Comparison of ENCODE assay signal across 1 cellular context in the genomic region with DNA sequence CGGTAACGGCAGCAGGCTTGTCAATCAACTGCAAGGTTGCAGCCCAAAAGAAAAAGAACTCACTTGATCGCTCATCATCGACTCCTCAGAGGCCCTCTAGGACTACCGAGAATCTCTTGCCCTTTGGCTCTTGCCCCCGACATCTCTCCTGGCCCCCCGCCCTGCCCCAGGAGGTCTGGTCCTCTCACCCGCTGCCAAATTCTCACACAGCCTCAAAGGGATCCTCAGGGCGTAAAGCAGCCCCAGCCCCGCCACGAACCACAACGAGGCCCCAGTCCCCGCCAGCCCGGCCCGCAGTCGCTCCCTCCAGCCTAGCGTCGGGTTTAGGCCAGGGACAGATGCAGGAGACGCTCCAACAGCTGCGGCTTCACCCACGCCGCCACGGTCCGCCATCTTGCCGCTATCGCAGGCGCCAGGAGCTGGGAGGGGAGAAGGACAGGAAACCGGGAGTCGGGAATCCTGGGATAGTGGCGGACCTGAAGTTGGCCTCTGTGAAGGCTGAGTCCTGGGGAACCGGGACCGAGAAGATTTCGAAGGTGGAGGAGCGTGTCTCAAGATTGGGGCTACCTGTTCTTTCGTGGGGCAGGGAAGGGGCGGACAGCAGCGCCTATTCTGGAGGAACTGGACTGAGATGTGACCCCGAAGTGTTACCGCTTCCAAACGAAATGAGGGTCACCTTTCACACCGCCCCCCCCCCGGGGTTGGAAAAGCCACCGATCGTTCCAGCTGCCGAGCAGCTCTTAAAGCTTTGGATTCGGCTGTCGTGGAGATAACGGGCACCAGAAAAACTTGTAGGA.
TF ChIP-seq lines count a peak whose summit lies in the region.

A gene with protein sequence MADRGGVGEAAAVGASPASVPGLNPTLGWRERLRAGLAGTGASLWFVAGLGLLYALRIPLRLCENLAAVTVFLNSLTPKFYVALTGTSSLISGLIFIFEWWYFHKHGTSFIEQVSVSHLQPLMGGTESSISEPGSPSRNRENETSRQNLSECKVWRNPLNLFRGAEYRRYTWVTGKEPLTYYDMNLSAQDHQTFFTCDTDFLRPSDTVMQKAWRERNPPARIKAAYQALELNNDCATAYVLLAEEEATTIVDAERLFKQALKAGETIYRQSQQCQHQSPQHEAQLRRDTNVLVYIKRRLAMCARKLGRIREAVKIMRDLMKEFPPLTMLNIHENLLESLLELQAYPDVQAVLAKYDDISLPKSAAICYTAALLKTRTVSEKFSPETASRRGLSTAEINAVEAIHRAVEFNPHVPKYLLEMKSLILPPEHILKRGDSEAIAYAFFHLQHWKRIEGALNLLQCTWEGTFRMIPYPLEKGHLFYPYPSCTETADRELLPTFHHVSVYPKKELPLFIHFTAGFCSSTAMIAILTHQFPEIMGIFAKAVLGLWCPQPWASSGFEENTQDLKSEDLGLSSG (minus strand): TSS at position 421 of the 797 bp plus-strand sequence. CDS start 28 bp downstream, at position 393.

TF ChIP-seq in K562, 482 proteins besides CTCF, POLR2A, EP300 and RAD21 (continued from another document and continues in another):
- TF ChIP-seq ZBTB5 (IDR thresholded peaks at IDR 0.05) (no peak), GABPB2 (CRISPR knock-in tag; conservative IDR thresholded peaks at IDR 0.05) (no peak), TEAD4 (IDR thresholded peaks at IDR 0.05; ENCODE audit: low read length) (peak; percentile 39; the same call in 1 of the 2 replicates), TEAD4 (CRISPR knock-in tag; IDR thresholded peaks at IDR 0.05; ENCODE audit: borderline replicate concordance) (no peak), ATF3 (IDR thresholded peaks at IDR 0.05) (no peak), ATF3 (CRISPR knock-in tag; conservative IDR thresholded peaks at IDR 0.05) (0 out of 2 replicates have a peak, but pooled peaks have one; percentile 13), GTF2E2 (tag; IDR thresholded peaks at IDR 0.05) (peak; percentile 68; the same call in 1 of the 2 replicates), GABPB1 (CRISPR knock-in tag; IDR thresholded peaks at IDR 0.05) (no peak), ZNF316 (IDR thresholded peaks at IDR 0.05) (no peak), BRD4 (IDR thresholded peaks at IDR 0.05) (peak; percentile 99), MIER1 (IDR thresholded peaks at IDR 0.05; ENCODE audit: low read depth) (no peak), MYBL2 (IDR thresholded peaks at IDR 0.05; ENCODE audit: low read depth) (no peak), MYBL2 (CRISPR knock-in tag; IDR thresholded peaks at IDR 0.05; ENCODE audit: borderline replicate concordance) (no peak), SMARCA5 (IDR thresholded peaks at IDR 0.05) (no peak), CTCFL (IDR thresholded peaks at IDR 0.05; ENCODE audit: borderline replicate concordance, insufficient read depth, low read depth, low read length, poor library complexity, severe bottlenecking) (no peak), MAFG (tag; conservative IDR thresholded peaks at IDR 0.05) (no peak), MXD1 (CRISPR knock-in tag; IDR thresholded peaks at IDR 0.05; ENCODE audit: borderline replicate concordance, poor library complexity, severe bottlenecking) (no peak), SAP30 (IDR thresholded peaks at IDR 0.05; ENCODE audit: borderline replicate concordance, insufficient read depth, low read depth, low read length, poor library complexity, severe bottlenecking) (no peak), FOXA3 (CRISPR knock-in tag; conservative IDR thresholded peaks at IDR 0.05 in 1 of 2, IDR thresholded peaks at IDR 0.05 in 1 of 2) (no peak), RFX7 (CRISPR knock-in tag; IDR thresholded peaks at IDR 0.05) (no peak), HINFP (tag; conservative IDR thresholded peaks at IDR 0.05; ENCODE audit: low read depth) (no peak), ZNF124 (CRISPR knock-in tag; IDR thresholded peaks at IDR 0.05) (no peak), BRCA1 (IDR thresholded peaks at IDR 0.05) (no peak), BRCA1 (CRISPR knock-in tag; IDR thresholded peaks at IDR 0.05) (0 out of 2 replicates have a peak, but pooled peaks have one; percentile 62), KAT8 (IDR thresholded peaks at IDR 0.05; ENCODE audit: low read depth) (no peak), GTF2B (IDR thresholded peaks at IDR 0.05; ENCODE audit: extremely low read depth, insufficient read length) (peak; percentile 33), NFE2L1 (tag; IDR thresholded peaks at IDR 0.05; ENCODE audit: borderline replicate concordance, low read depth) (no peak), ESRRB (CRISPR knock-in tag; IDR thresholded peaks at IDR 0.05; ENCODE audit: borderline replicate concordance) (no peak), NFXL1 (CRISPR knock-in tag; IDR thresholded peaks at IDR 0.05) (no peak), PHF8 (IDR thresholded peaks at IDR 0.05; ENCODE audit: borderline replicate concordance, low read length) (peak; percentile 86; the same call in 1 of the 2 replicates), ARID2 (IDR thresholded peaks at IDR 0.05) (no peak), ZBED1 (IDR thresholded peaks at IDR 0.05) (no peak; the same call in 1 of the 2 replicates), VEZF1 (CRISPR knock-in tag; IDR thresholded peaks at IDR 0.05) (0 out of 2 replicates have a peak, but pooled peaks have one; percentile 29), HMBOX1 (IDR thresholded peaks at IDR 0.05) (no peak), NONO (IDR thresholded peaks at IDR 0.05; ENCODE audit: low read depth in 2 of 2, low read length in 1 of 2) (no peak), CBX5 (IDR thresholded peaks at IDR 0.05; ENCODE audit: borderline replicate concordance, low read depth) (no peak), ZBTB1 (CRISPR knock-in tag; IDR thresholded peaks at IDR 0.05; ENCODE audit: borderline replicate concordance, low read depth) (peak; percentile 57; the same call in 1 of the 2 replicates), MAFK (IDR thresholded peaks at IDR 0.05; ENCODE audit: low read length) (no peak), ZNF347 (CRISPR knock-in tag; IDR thresholded peaks at IDR 0.05; ENCODE audit: low read depth) (no peak)
- TF ChIP-seq, protein P1, sequence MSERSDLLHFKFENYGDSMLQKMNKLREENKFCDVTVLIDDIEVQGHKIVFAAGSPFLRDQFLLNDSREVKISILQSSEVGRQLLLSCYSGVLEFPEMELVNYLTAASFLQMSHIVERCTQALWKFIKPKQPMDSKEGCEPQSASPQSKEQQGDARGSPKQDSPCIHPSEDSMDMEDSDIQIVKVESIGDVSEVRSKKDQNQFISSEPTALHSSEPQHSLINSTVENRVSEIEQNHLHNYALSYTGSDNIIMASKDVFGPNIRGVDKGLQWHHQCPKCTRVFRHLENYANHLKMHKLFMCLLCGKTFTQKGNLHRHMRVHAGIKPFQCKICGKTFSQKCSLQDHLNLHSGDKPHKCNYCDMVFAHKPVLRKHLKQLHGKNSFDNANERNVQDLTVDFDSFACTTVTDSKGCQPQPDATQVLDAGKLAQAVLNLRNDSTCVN (CRISPR knock-in tag; IDR thresholded peaks at IDR 0.05) = no peak
- TF ChIP-seq, protein P2, sequence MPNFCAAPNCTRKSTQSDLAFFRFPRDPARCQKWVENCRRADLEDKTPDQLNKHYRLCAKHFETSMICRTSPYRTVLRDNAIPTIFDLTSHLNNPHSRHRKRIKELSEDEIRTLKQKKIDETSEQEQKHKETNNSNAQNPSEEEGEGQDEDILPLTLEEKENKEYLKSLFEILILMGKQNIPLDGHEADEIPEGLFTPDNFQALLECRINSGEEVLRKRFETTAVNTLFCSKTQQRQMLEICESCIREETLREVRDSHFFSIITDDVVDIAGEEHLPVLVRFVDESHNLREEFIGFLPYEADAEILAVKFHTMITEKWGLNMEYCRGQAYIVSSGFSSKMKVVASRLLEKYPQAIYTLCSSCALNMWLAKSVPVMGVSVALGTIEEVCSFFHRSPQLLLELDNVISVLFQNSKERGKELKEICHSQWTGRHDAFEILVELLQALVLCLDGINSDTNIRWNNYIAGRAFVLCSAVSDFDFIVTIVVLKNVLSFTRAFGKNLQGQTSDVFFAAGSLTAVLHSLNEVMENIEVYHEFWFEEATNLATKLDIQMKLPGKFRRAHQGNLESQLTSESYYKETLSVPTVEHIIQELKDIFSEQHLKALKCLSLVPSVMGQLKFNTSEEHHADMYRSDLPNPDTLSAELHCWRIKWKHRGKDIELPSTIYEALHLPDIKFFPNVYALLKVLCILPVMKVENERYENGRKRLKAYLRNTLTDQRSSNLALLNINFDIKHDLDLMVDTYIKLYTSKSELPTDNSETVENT (CRISPR knock-in tag; IDR thresholded peaks at IDR 0.05) = no peak
- TF ChIP-seq, protein P3, sequence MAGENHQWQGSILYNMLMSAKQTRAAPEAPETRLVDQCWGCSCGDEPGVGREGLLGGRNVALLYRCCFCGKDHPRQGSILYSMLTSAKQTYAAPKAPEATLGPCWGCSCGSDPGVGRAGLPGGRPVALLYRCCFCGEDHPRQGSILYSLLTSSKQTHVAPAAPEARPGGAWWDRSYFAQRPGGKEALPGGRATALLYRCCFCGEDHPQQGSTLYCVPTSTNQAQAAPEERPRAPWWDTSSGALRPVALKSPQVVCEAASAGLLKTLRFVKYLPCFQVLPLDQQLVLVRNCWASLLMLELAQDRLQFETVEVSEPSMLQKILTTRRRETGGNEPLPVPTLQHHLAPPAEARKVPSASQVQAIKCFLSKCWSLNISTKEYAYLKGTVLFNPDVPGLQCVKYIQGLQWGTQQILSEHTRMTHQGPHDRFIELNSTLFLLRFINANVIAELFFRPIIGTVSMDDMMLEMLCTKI (IDR thresholded peaks at IDR 0.05; ENCODE audit: partially characterized antibody) = no peak
